ENCODE assay signal across 6 cellular contexts in genomic region chr15:24485885-24486567, GRCh38.
A peak's percentile ranks its signal among the peaks of the same experiment; 100 is the strongest.
DNase-seq lines count a peak whose midpoint lies in the region; ATAC-seq, FAIRE-seq and TF ChIP-seq lines count a peak whose summit lies in the region.
"Not testable (repeated sequence)": the region's sequence is repeated elsewhere in the genome, so short reads cannot be mapped to it uniquely, and the experiment has no call there.

No MANE protein-coding gene starts in this region.

- H3K4me1 ChIP-seq in astrocyte (ENCODE audit: insufficient read depth, low read length); hepatocyte (ENCODE audit: insufficient read depth); osteoblast (ENCODE audit: insufficient read depth, low read length); spleen: not testable (repeated sequence)

- not testable (repeated sequence) for H3K9me3 Mint-ChIP-seq in astrocyte (ENCODE audit: unreplicated experiment)

- H3K4me2 ChIP-seq in astrocyte (ENCODE audit: low read length); hepatocyte; osteoblast (ENCODE audit: insufficient read depth, low read length): not testable (repeated sequence)

- peak; percentile 2 for DNase-seq in GM13976 (ENCODE audit: low spot score)
- DNase-seq in astrocyte (ENCODE audit: low read depth) = peak; percentile 24
- not testable (repeated sequence) for DNase-seq in Right ventricle myocardium inferior (ENCODE audit: missing footprints); hepatocyte (ENCODE audit: low spot score)
- peak; percentile 30 for DNase-seq in osteoblast (ENCODE audit: insufficient read length, low spot score, missing footprints)
- peak; percentile 59 for DNase-seq in spleen

- H3K4me1 Mint-ChIP-seq in astrocyte (ENCODE audit: low read depth, unreplicated experiment) = not testable (repeated sequence)

- 74% methylated on average over 14 of the region's 14 CpGs for WGBS in hepatocyte (ENCODE audit: low lambda C conversion rate, missing lambda C conversion rate)
- WGBS in spleen, 5 donors = 73 to 86% (median 82%) methylated on average over 14 of the region's 14 CpGs

- H3K27me3 Mint-ChIP-seq in astrocyte (ENCODE audit: low read depth, unreplicated experiment) = not testable (repeated sequence)

- H3K9me3 ChIP-seq in astrocyte (ENCODE audit: insufficient read depth, low read depth, low read length); hepatocyte (ENCODE audit: low read depth); osteoblast (ENCODE audit: low read depth, low read length): not testable (repeated sequence)
- H3K9me3 ChIP-seq in spleen = peaks cover 0 to 13% (median under 1%) of the 10 kb centered on the region in 8 donors

- ATAC-seq in Right ventricle myocardium inferior = peak; percentile 37

- not testable (repeated sequence) for H3K4me3 Mint-ChIP-seq in astrocyte (ENCODE audit: unreplicated experiment)

- H3K79me2 ChIP-seq in astrocyte (ENCODE audit: insufficient read depth, low read length); hepatocyte; osteoblast (ENCODE audit: insufficient read depth, low read length): not testable (repeated sequence)

- H3K27me3 ChIP-seq in astrocyte (ENCODE audit: insufficient read depth, low read length); hepatocyte; osteoblast (ENCODE audit: insufficient read depth, low read length); spleen (replicated peaks in 1 of 7): not testable (repeated sequence)

- H4K20me1 ChIP-seq in astrocyte (ENCODE audit: insufficient read depth, low read length); hepatocyte (ENCODE audit: insufficient read depth, poor library complexity, severe bottlenecking); osteoblast (ENCODE audit: insufficient read depth, low read length): not testable (repeated sequence)

- H3K9ac ChIP-seq in astrocyte (ENCODE audit: low read length) = not testable (repeated sequence)

- not testable (repeated sequence) for H3K36me3 Mint-ChIP-seq in astrocyte (ENCODE audit: low read depth, unreplicated experiment)

- intact Hi-C loops in Right ventricle myocardium inferior (cut with DNase I); spleen (cut with DNase I; ENCODE audit: low total_unique reads): not testable (repeated sequence)

- TF ChIP-seq CTCF in GM13976 (IDR thresholded peaks at IDR 0.05; ENCODE audit: borderline replicate concordance, control extremely low read depth, extremely low read depth, insufficient read depth, missing control alignments); astrocyte (IDR thresholded peaks at IDR 0.05; ENCODE audit: insufficient read depth, low read depth, low read length); hepatocyte (IDR thresholded peaks at IDR 0.05; ENCODE audit: poor library complexity); osteoblast (IDR thresholded peaks at IDR 0.05; ENCODE audit: extremely low read depth, low read depth, low read length); spleen (IDR thresholded peaks at IDR 0.05 in 8 of 11, conservative IDR thresholded peaks at IDR 0.05 in 3 of 11): not testable (repeated sequence)

- not testable (repeated sequence) for H3K9me2 ChIP-seq in hepatocyte (replicated peaks; ENCODE audit: insufficient read depth)

- not testable (repeated sequence) for FAIRE-seq in astrocyte (lab: Jason Lieb, UNC)

- not testable (repeated sequence) for TF ChIP-seq POLR2A in spleen (IDR thresholded peaks at IDR 0.05)

- H2AFZ ChIP-seq in astrocyte (ENCODE audit: low read depth, low read length); hepatocyte; osteoblast (ENCODE audit: low read length): not testable (repeated sequence)

- not testable (repeated sequence) for H3K36me3 ChIP-seq in astrocyte (ENCODE audit: insufficient read depth, low read length); hepatocyte (replicated peaks; ENCODE audit: insufficient read depth, low read depth); osteoblast (ENCODE audit: insufficient read depth, low read length); spleen

- H3K27ac Mint-ChIP-seq in astrocyte (ENCODE audit: unreplicated experiment) = not testable (repeated sequence)

- in situ Hi-C loops in GM13976 (cut with MboI; ENCODE audit: low sequenced_read_pairs, unreplicated experiment) = not testable (repeated sequence)

- H3K27ac ChIP-seq in astrocyte (ENCODE audit: low read depth, low read length); osteoblast (ENCODE audit: low read depth, low read length); spleen: not testable (repeated sequence)
- peak overlapping the region; percentile 58 for H3K27ac ChIP-seq in hepatocyte

- not testable (repeated sequence) for H3K4me3 ChIP-seq in astrocyte (ENCODE audit: insufficient read depth, low read depth, low read length); hepatocyte; osteoblast (ENCODE audit: insufficient read depth, low read length); spleen
